In the genomic region with DNA sequence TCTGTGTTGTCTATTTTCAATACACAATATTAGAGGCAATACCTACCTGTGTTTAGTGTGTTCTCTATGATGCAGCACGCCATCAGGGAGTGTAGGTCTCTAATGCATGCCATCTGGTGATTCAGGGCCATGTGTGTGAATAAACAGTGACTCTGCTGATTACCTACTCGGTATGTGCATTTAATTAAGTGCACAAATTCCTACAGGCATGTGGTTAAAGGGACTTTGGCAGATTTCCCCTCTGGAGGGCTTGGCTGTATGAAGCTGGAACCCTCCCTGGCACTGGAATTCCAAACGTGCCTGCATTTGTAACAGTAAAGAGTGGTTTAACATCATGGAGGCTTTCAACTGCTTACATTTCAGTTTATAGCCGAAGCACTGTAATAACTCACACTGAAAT, we compare ENCODE assay signal across 21 cellular contexts.
DNase-seq lines count a peak whose midpoint lies in the region; ATAC-seq and TF ChIP-seq lines count a peak whose summit lies in the region.
"Had no signal": no experiment of that assay in that cellular context is flagged by ENCODE, and none has a peak within 500 bp of the region (broad histone marks: within the 10 kb centered on the region; RNA-seq: fewer than 3 reads in every experiment).

No MANE protein-coding gene starts in this region.

- H3K4me3 ChIP-seq in GM23338: no peak overlapping the region
- no peak overlapping the region for H3K4me3 ChIP-seq in SJSA1
- no peak overlapping the region for H3K4me3 ChIP-seq in neural progenitor cell
- no peak overlapping the region for H3K4me3 ChIP-seq in aorta (ENCODE audit: low read length in 2 of 2)
- no peak overlapping the region for H3K4me3 ChIP-seq in adrenal gland
- H3K4me3 ChIP-seq: BLaER1 treated with 17β-estradiol and CSF1 and Interleukin-3, amounts not matched to agents 10 nM and 100 nM; K562; PC-9; vagina had no signal

- H3K9ac ChIP-seq in neural progenitor cell: no peak overlapping the region
- H3K9ac ChIP-seq: BLaER1 treated with 17β-estradiol and CSF1 and Interleukin-3, amounts not matched to agents 10 nM and 100 nM had no signal

- no peaks in the 10 kb centered on the region for H3K79me2 ChIP-seq in GM23338 (replicated peaks; ENCODE audit: insufficient read depth)
- no peaks in the 10 kb centered on the region for H3K79me2 ChIP-seq in neural progenitor cell (ENCODE audit: low read depth)

- H3K27ac ChIP-seq in GM23338 (ENCODE audit: low read depth): no peak overlapping the region
- H3K27ac ChIP-seq in SJSA1: peak overlapping the region; percentile 29
- no peak overlapping the region for H3K27ac ChIP-seq in neural progenitor cell
- H3K27ac ChIP-seq in aorta (ENCODE audit: low read depth in 1 of 2, low read length in 2 of 2): no peak overlapping the region
- H3K27ac ChIP-seq in adrenal gland: no peak overlapping the region
- H3K27ac ChIP-seq: BLaER1 treated with 17β-estradiol and CSF1 and Interleukin-3, amounts not matched to agents 10 nM and 100 nM; PC-9; vagina had no signal

- no peak overlapping the region for H3K4me2 ChIP-seq in GM23338
- no peak overlapping the region for H3K4me2 ChIP-seq in neural progenitor cell
- H3K4me2 ChIP-seq: BLaER1 treated with 17β-estradiol and CSF1 and Interleukin-3, amounts not matched to agents 10 nM and 100 nM; PC-9 had no signal

- H3K27me3 ChIP-seq in GM23338 (ENCODE audit: insufficient read depth) (no peaks in the 10 kb centered on the region), SJSA1 (replicated peaks) (no peaks in the 10 kb centered on the region), neural progenitor cell (no peaks in the 10 kb centered on the region), aorta (ENCODE audit: control insufficient read depth in 1 of 2, insufficient read depth in 2 of 2, low read length in 1 of 2) (no peaks in the 10 kb centered on the region), adrenal gland (no peaks in the 10 kb centered on the region)
- H3K27me3 ChIP-seq: BLaER1 treated with 17β-estradiol and CSF1 and Interleukin-3, amounts not matched to agents 10 nM and 100 nM; vagina had no signal

- H3K4me1 Mint-ChIP-seq in GM23338: no peaks in the 10 kb centered on the region; the same call in 2 of the 3 replicates
- peaks cover 31% of the 10 kb centered on the region for H3K4me1 Mint-ChIP-seq in neural progenitor cell
- H3K4me1 Mint-ChIP-seq: activated B cell treated with CpG ODN at 0.5 μM for 24 hours; activated CD8-positive, alpha-beta memory T cell treated with anti-CD3 and anti-CD28 coated beads, Interleukin-2, amount 10 ng/mL, durations not matched to agents 7 days and 5 days had no signal

- 37 to 39% methylated on average over 4 of the region's 4 CpGs for WGBS in aorta, 2 donors
- 46 to 53% (median 49%) methylated on average over 4 of the region's 4 CpGs for WGBS in adrenal gland, 4 donors

- intact Hi-C loops in aorta (cut with DNase I): no loop called here
- intact Hi-C loops in adrenal gland (cut with DNase I): no loop called here

- peaks cover 4% of the 10 kb centered on the region; the same call in 1 of the 2 replicates for H3K4me1 ChIP-seq in GM23338 (ENCODE audit: insufficient read depth)
- H3K4me1 ChIP-seq in SJSA1 (replicated peaks): peaks cover 19% of the 10 kb centered on the region
- H3K4me1 ChIP-seq in neural progenitor cell: peaks cover 14% of the 10 kb centered on the region
- no peaks in the 10 kb centered on the region for H3K4me1 ChIP-seq in aorta (ENCODE audit: control insufficient read depth in 1 of 2, insufficient read depth in 2 of 2, low read length in 2 of 2)
- no peaks in the 10 kb centered on the region for H3K4me1 ChIP-seq in adrenal gland (replicated peaks in 1 of 2)
- H3K4me1 ChIP-seq: BLaER1 treated with 17β-estradiol and CSF1 and Interleukin-3, amounts not matched to agents 10 nM and 100 nM; vagina had no signal

- H3K4me3 Mint-ChIP-seq in GM23338 (no peak overlapping the region), neural progenitor cell (no peak overlapping the region)
- H3K4me3 Mint-ChIP-seq: activated B cell treated with CpG ODN at 0.5 μM for 24 hours; activated CD8-positive, alpha-beta memory T cell treated with anti-CD3 and anti-CD28 coated beads, Interleukin-2, amount 10 ng/mL, durations not matched to agents 7 days and 5 days had no signal

- H3F3A ChIP-seq in GM23338 (replicated peaks; ENCODE audit: low read depth) (no peaks in the 10 kb centered on the region), neural progenitor cell (ENCODE audit: low read depth) (peaks cover 5% of the 10 kb centered on the region)

- TF ChIP-seq CTCF in GM23338 (conservative IDR thresholded peaks at IDR 0.05; ENCODE audit: low read depth in 2 of 2) (no peak), neural progenitor cell (IDR thresholded peaks at IDR 0.05) (no peak), adrenal gland (IDR thresholded peaks at IDR 0.05) (no peak)

- no peak for TF ChIP-seq POLR2A in adrenal gland (IDR thresholded peaks at IDR 0.05)

- H3K27me3 Mint-ChIP-seq in GM23338 (ENCODE audit: insufficient read depth, low read depth, poor library complexity) (peaks cover 7% of the 10 kb centered on the region), neural progenitor cell (ENCODE audit: insufficient read depth, low read depth) (peaks cover 12% of the 10 kb centered on the region)
- H3K27me3 Mint-ChIP-seq: activated B cell treated with CpG ODN at 0.5 μM for 24 hours; activated CD8-positive, alpha-beta memory T cell treated with anti-CD3 and anti-CD28 coated beads, Interleukin-2, amount 10 ng/mL, durations not matched to agents 7 days and 5 days had no signal

- H3K9me3 Mint-ChIP-seq in GM23338 (peaks cover 32% of the 10 kb centered on the region), neural progenitor cell (peaks cover 25% of the 10 kb centered on the region)

- ATAC-seq in GM23338: peak; percentile 47
- no peak for ATAC-seq in aorta (ENCODE audit: low FRiP score)
- ATAC-seq: activated CD8-positive, alpha-beta memory T cell treated with anti-CD3 and anti-CD28 coated beads, Interleukin-2, amount 10 ng/mL, durations not matched to agents 7 days and 5 days; K562; left cardiac atrium had no signal

- no peaks in the 10 kb centered on the region for H4K20me1 ChIP-seq in GM23338 (replicated peaks; ENCODE audit: insufficient read depth)
- no peaks in the 10 kb centered on the region for H4K20me1 ChIP-seq in neural progenitor cell (ENCODE audit: low read depth)
- H4K20me1 ChIP-seq: BLaER1 treated with 17β-estradiol and CSF1 and Interleukin-3, amounts not matched to agents 10 nM and 100 nM had no signal

- H3K9me2 ChIP-seq in GM23338 (ENCODE audit: insufficient read depth): 0 out of 2 replicates have a peak, but pooled peaks cover 15% of the 10 kb centered on the region

- H3K27ac Mint-ChIP-seq in GM23338: no peak overlapping the region
- no peak overlapping the region for H3K27ac Mint-ChIP-seq in neural progenitor cell
- H3K27ac Mint-ChIP-seq: activated B cell treated with CpG ODN at 0.5 μM for 24 hours; activated CD8-positive, alpha-beta memory T cell treated with anti-CD3 and anti-CD28 coated beads, Interleukin-2, amount 10 ng/mL, durations not matched to agents 7 days and 5 days had no signal

- DNase-seq in GM23338 (ENCODE audit: low spot score) (peak; percentile 46), SJSA1 (ENCODE audit: low read depth in 1 of 2, low spot score in 2 of 2) (peak; percentile 62 to 65), fibroblast of peridontal ligament (ENCODE audit: extremely low read depth) (peak; percentile 68), neural progenitor cell (ENCODE audit: low spot score) (peak; percentile 36), aorta (no peak), NCI-H774 (lab: John Stamatoyannopoulos, UW) (no peak), COR-L47 (lab: John Stamatoyannopoulos, UW) (no peak), adrenal gland (no peak)
- DNase-seq: activated B cell treated with CpG ODN at 0.5 μM for 24 hours; activated CD8-positive, alpha-beta memory T cell treated with anti-CD3 and anti-CD28 coated beads, Interleukin-2, amount 10 ng/mL, durations not matched to agents 7 days and 5 days; activated naive CD4-positive, alpha-beta T cell treated with Interleukin-2 at 50 U/mL for 16 hours; DMS79; effector CD8-positive, alpha-beta T cell; HCEC 1CT; left cardiac atrium; NCI-H1105 treated with DMSO at 0.1 percent for 48 hours; NCI-H345; PC-9 had no signal

- H3K36me3 ChIP-seq in GM23338 (ENCODE audit: insufficient read depth): 0 out of 2 replicates have a peak, but pooled peaks cover 12% of the 10 kb centered on the region
- H3K36me3 ChIP-seq in SJSA1: no peaks in the 10 kb centered on the region
- H3K36me3 ChIP-seq in neural progenitor cell: no peaks in the 10 kb centered on the region
- no peaks in the 10 kb centered on the region for H3K36me3 ChIP-seq in aorta (ENCODE audit: control insufficient read depth in 1 of 2, insufficient read depth in 2 of 2, low read length in 1 of 2)
- no peaks in the 10 kb centered on the region for H3K36me3 ChIP-seq in adrenal gland (replicated peaks in 1 of 2)
- H3K36me3 ChIP-seq: BLaER1 treated with 17β-estradiol and CSF1 and Interleukin-3, amounts not matched to agents 10 nM and 100 nM; vagina had no signal

- H3K9me3 ChIP-seq in SJSA1 (replicated peaks): no peaks in the 10 kb centered on the region
- no peaks in the 10 kb centered on the region for H3K9me3 ChIP-seq in neural progenitor cell (ENCODE audit: low read depth)
- no peaks in the 10 kb centered on the region for H3K9me3 ChIP-seq in aorta (ENCODE audit: control insufficient read depth, low read length)
- no peaks in the 10 kb centered on the region for H3K9me3 ChIP-seq in adrenal gland (replicated peaks in 1 of 3)
- H3K9me3 ChIP-seq: vagina had no signal

- H2AFZ ChIP-seq in GM23338 (no peak overlapping the region), neural progenitor cell (replicated peaks) (no peak overlapping the region)
- H2AFZ ChIP-seq: PC-9 had no signal

- peaks cover 28% of the 10 kb centered on the region for H3K36me3 Mint-ChIP-seq in GM23338 (ENCODE audit: low read depth)
- H3K36me3 Mint-ChIP-seq in neural progenitor cell: peaks cover 12% of the 10 kb centered on the region
- H3K36me3 Mint-ChIP-seq: activated CD8-positive, alpha-beta memory T cell treated with anti-CD3 and anti-CD28 coated beads, Interleukin-2, amount 10 ng/mL, durations not matched to agents 7 days and 5 days had no signal

TF ChIP-seq in GM23338, 12 proteins besides CTCF, POLR2A, EP300 and RAD21 (continues in another document):
- TF ChIP-seq EZH2phosphoT487 (IDR thresholded peaks at IDR 0.05; ENCODE audit: unreplicated experiment): no peak

Comparison
In these comparisons a context has a peak if more than half of its experiments do, and no peak if none do; other contexts are left out.
1. DNase-seq: peak in GM23338 (single experiment), SJSA1 (2 of 2), fibroblast of peridontal ligament (single experiment) and neural progenitor cell (single experiment); none in aorta (0 of 2), NCI-H774 (single experiment), COR-L47 (single experiment) and adrenal gland (0 of 7).